17 cellular contexts compared by ENCODE assay signal in the genomic region with DNA sequence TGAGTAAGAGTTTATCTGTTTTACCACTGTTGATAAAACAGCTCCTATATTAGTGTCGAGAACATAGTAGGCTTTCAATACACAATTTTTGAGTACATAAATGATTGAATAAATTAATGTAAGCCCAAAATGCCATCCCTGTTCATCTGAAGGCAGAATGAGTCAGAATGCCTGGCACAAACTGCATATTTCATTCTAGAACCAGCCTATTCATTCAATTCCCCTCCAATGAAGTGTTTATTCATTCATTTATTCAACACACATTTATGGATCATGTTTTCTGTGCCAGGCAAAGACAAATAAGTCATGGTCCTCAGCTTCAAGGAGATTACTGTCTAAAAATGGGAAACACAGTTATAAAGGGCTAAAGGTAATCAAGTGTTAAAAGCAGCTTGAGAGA. TPM values are rescaled to one million over a fixed set of nuclear protein-coding genes. Genes with fewer than 3 reads are reported as not detected.
DNase-seq lines count a peak whose midpoint lies in the region; ATAC-seq lines count a peak whose summit lies in the region.
"Had no signal": no experiment of that assay in that cellular context is flagged by ENCODE, and none has a peak within 500 bp of the region (broad histone marks: within the 10 kb centered on the region; RNA-seq: fewer than 3 reads in every experiment).

No MANE protein-coding gene starts in this region.

- H3K9ac ChIP-seq in mesenchymal stem cell (ENCODE audit: low read length), result no peak overlapping the region

- no peak overlapping the region for H2BK5ac ChIP-seq in mesenchymal stem cell (ENCODE audit: low read depth, low read length, poor library complexity, severe bottlenecking)

- no CpG with 5 or more reads among the region's 1 CpG for WGBS in mesenchymal stem cell

- no peak overlapping the region for H2AK5ac ChIP-seq in mesenchymal stem cell (ENCODE audit: low read length, severe bottlenecking)

- no peak overlapping the region for H3K4me2 ChIP-seq in mesenchymal stem cell (ENCODE audit: low read length, poor library complexity, severe bottlenecking)

- H3K9me3 ChIP-seq in CD4-positive, CD25-positive, alpha-beta regulatory T cell (ENCODE audit: control insufficient read depth in 2 of 2, low read length in 2 of 2), result no peaks in the 10 kb centered on the region
- no peaks in the 10 kb centered on the region for H3K9me3 ChIP-seq in CD8-positive, alpha-beta memory T cell (ENCODE audit: low read length)
- H3K9me3 ChIP-seq in mesenchymal stem cell (ENCODE audit: control insufficient read depth, low read length), result no peaks in the 10 kb centered on the region
- H3K9me3 ChIP-seq: Caco-2 had no signal

- DNase-seq in CD4-positive, CD25-positive, alpha-beta regulatory T cell, result no peak
- no peak for DNase-seq in CD8-positive, alpha-beta memory T cell
- DNase-seq in astrocyte of the hippocampus (ENCODE audit: low read depth, low spot score) (peak; percentile 15), activated gamma-delta T cell (lab: John Stamatoyannopoulos, UW) (no peak), mesenchymal stem cell (no peak)
- no peak for DNase-seq in natural killer cell treated with Interleukin-12 subunit alpha and Interleukin-12 subunit beta and Interleukin-15 and Interleukin-18, amount 100 ng/mL, for 72 hours (ENCODE audit: low spot score)
- no peak for DNase-seq in activated CD8-positive, alpha-beta memory T cell treated with anti-CD3 and anti-CD28 coated beads, Interleukin-2, amount 50 U/mL, for 48 hours
- no peak for DNase-seq in stimulated activated CD4-positive, alpha-beta T cell treated with anti-CD3 and anti-CD28 coated beads, Interleukin-1b, Interleukin-23, amount 100 ng/mL, for 48 hours
- DNase-seq: Caco-2, DMS53, H7, Karpas-422, NCI-H1417, NCI-H2029 treated with DMSO at 0.1 percent for 48 hours, NCI-H510A treated with DMSO at 0.1 percent for 48 hours, SIG-M5 had no signal

- peaks cover 7 to 56% (median 23%) of the 10 kb centered on the region in 4 donors for H3K4me1 Mint-ChIP-seq in CD4-positive, CD25-positive, alpha-beta regulatory T cell
- peaks cover 28 to 59% (median 35%) of the 10 kb centered on the region in 3 donors for H3K4me1 Mint-ChIP-seq in CD8-positive, alpha-beta memory T cell
- peaks cover 47 to 51% of the 10 kb centered on the region in 2 donors for H3K4me1 Mint-ChIP-seq in natural killer cell treated with Interleukin-12 subunit alpha and Interleukin-12 subunit beta and Interleukin-15 and Interleukin-18, amount 100 ng/mL, for 72 hours (ENCODE audit: low read depth in 2 of 2)

- H3K36me3 ChIP-seq in CD4-positive, CD25-positive, alpha-beta regulatory T cell (ENCODE audit: control insufficient read depth, insufficient read depth, low read length), result no peaks in the 10 kb centered on the region
- no peaks in the 10 kb centered on the region for H3K36me3 ChIP-seq in CD8-positive, alpha-beta memory T cell (ENCODE audit: insufficient read depth, low read length)
- H3K36me3 ChIP-seq in mesenchymal stem cell (ENCODE audit: control insufficient read depth in 1 of 2, insufficient read depth in 2 of 2, low read depth in 1 of 2, low read length in 2 of 2), result no peaks in the 10 kb centered on the region

- H3K27me3 ChIP-seq in CD4-positive, CD25-positive, alpha-beta regulatory T cell (ENCODE audit: control insufficient read depth, insufficient read depth, low read length), result no peaks in the 10 kb centered on the region
- H3K27me3 ChIP-seq in CD8-positive, alpha-beta memory T cell (ENCODE audit: insufficient read depth, low read length, poor library complexity, severe bottlenecking), result no peaks in the 10 kb centered on the region
- H3K27me3 ChIP-seq in mesenchymal stem cell (ENCODE audit: control insufficient read depth in 1 of 2, insufficient read depth in 1 of 2, low read length in 2 of 2), result no peaks in the 10 kb centered on the region

- no peak overlapping the region for H2AFZ ChIP-seq in mesenchymal stem cell (ENCODE audit: low read depth, low read length)

- H3K27ac ChIP-seq in CD4-positive, CD25-positive, alpha-beta regulatory T cell (ENCODE audit: insufficient read depth, low read length, poor library complexity, severe bottlenecking), result no peak overlapping the region
- H3K27ac ChIP-seq in CD8-positive, alpha-beta memory T cell (ENCODE audit: low read depth, low read length), result no peak overlapping the region
- H3K27ac ChIP-seq in mesenchymal stem cell (ENCODE audit: low read length, poor library complexity, severe bottlenecking), result no peak overlapping the region

- no peak overlapping the region for H3K14ac ChIP-seq in mesenchymal stem cell (ENCODE audit: low read length in 2 of 2)

- H2BK12ac ChIP-seq in mesenchymal stem cell (ENCODE audit: low read length in 2 of 2), result no peak overlapping the region

- no peak overlapping the region for H3K4me3 Mint-ChIP-seq in CD4-positive, CD25-positive, alpha-beta regulatory T cell
- H3K4me3 Mint-ChIP-seq in CD8-positive, alpha-beta memory T cell, result no peak overlapping the region
- no peak overlapping the region for H3K4me3 Mint-ChIP-seq in natural killer cell treated with Interleukin-12 subunit alpha and Interleukin-12 subunit beta and Interleukin-15 and Interleukin-18, amount 100 ng/mL, for 72 hours

- H3K79me1 ChIP-seq in mesenchymal stem cell (replicated peaks; ENCODE audit: low read length, poor library complexity, severe bottlenecking), result no peaks in the 10 kb centered on the region

- CTCF ChIA-PET in CD8-positive, alpha-beta memory T cell (lab: Charles Lee), result interaction anchor here (1.2 to 2.5 kb wide), 2 partner anchors 185 to 259 kb away, joined by 3 to 7 read pairs; no protein-coding TSS in a partner anchor

- ATAC-seq in CD4-positive, CD25-positive, alpha-beta regulatory T cell (ENCODE audit: low read depth in 2 of 2), result no peak
- ATAC-seq in natural killer cell treated with Interleukin-12 subunit alpha and Interleukin-12 subunit beta and Interleukin-15 and Interleukin-18, amount 100 ng/mL, for 72 hours, result no peak
- ATAC-seq: HepG2 had no signal

- H3K18ac ChIP-seq in mesenchymal stem cell (ENCODE audit: low read depth in 1 of 2, low read length in 2 of 2), result no peak overlapping the region

- H3K27ac Mint-ChIP-seq in CD4-positive, CD25-positive, alpha-beta regulatory T cell, result peak overlapping the region in 2 of 3 donors; percentile 82 to 83
- peak overlapping the region in 5 of 8 donors; percentile 38 to 83 (median 58) for H3K27ac Mint-ChIP-seq in CD8-positive, alpha-beta memory T cell
- peak overlapping the region; percentile 13 to 89 for H3K27ac Mint-ChIP-seq in natural killer cell treated with Interleukin-12 subunit alpha and Interleukin-12 subunit beta and Interleukin-15 and Interleukin-18, amount 100 ng/mL, for 72 hours

- no peak overlapping the region for H4K8ac ChIP-seq in mesenchymal stem cell (ENCODE audit: low read length)

- no peaks in the 10 kb centered on the region for H3K36me3 Mint-ChIP-seq in CD4-positive, CD25-positive, alpha-beta regulatory T cell
- H3K36me3 Mint-ChIP-seq in CD8-positive, alpha-beta memory T cell, result no peaks in the 10 kb centered on the region
- peaks cover 4% of the 10 kb centered on the region for H3K36me3 Mint-ChIP-seq in natural killer cell treated with Interleukin-12 subunit alpha and Interleukin-12 subunit beta and Interleukin-15 and Interleukin-18, amount 100 ng/mL, for 72 hours

- H3K23ac ChIP-seq in mesenchymal stem cell (ENCODE audit: low read length in 2 of 2), result no peak overlapping the region

- H3K9me3 Mint-ChIP-seq in CD4-positive, CD25-positive, alpha-beta regulatory T cell, result no peaks in the 10 kb centered on the region
- no peaks in the 10 kb centered on the region for H3K9me3 Mint-ChIP-seq in CD8-positive, alpha-beta memory T cell
- H3K9me3 Mint-ChIP-seq in natural killer cell treated with Interleukin-12 subunit alpha and Interleukin-12 subunit beta and Interleukin-15 and Interleukin-18, amount 100 ng/mL, for 72 hours, result peaks cover 4% of the 10 kb centered on the region

- peaks cover 17% of the 10 kb centered on the region for H3K4me1 ChIP-seq in CD4-positive, CD25-positive, alpha-beta regulatory T cell (ENCODE audit: control insufficient read depth, insufficient read depth, low read length, poor library complexity, severe bottlenecking)
- H3K4me1 ChIP-seq in CD8-positive, alpha-beta memory T cell (ENCODE audit: insufficient read depth, low read length), result peaks cover 72% of the 10 kb centered on the region
- H3K4me1 ChIP-seq in mesenchymal stem cell (ENCODE audit: control insufficient read depth, insufficient read depth, low read depth, low read length), result peaks cover 8% of the 10 kb centered on the region

- H4K91ac ChIP-seq in mesenchymal stem cell (ENCODE audit: low read length), result no peak overlapping the region

- no peak overlapping the region for H2BK15ac ChIP-seq in mesenchymal stem cell (ENCODE audit: low read depth, poor library complexity, severe bottlenecking)

- no peak overlapping the region for H2BK120ac ChIP-seq in mesenchymal stem cell (ENCODE audit: low read depth, low read length)

- no peaks in the 10 kb centered on the region for H3K27me3 Mint-ChIP-seq in CD4-positive, CD25-positive, alpha-beta regulatory T cell
- no peaks in the 10 kb centered on the region for H3K27me3 Mint-ChIP-seq in CD8-positive, alpha-beta memory T cell
- H3K27me3 Mint-ChIP-seq in natural killer cell treated with Interleukin-12 subunit alpha and Interleukin-12 subunit beta and Interleukin-15 and Interleukin-18, amount 100 ng/mL, for 72 hours, result no peaks in the 10 kb centered on the region

- no peak overlapping the region for H3K4ac ChIP-seq in mesenchymal stem cell (ENCODE audit: low read depth in 1 of 2, low read length in 2 of 2)

- POLR2A ChIA-PET in CD8-positive, alpha-beta memory T cell (lab: Charles Lee), result no interaction called here

- H3K4me3 ChIP-seq in CD4-positive, CD25-positive, alpha-beta regulatory T cell (ENCODE audit: low read depth, low read length), result no peak overlapping the region
- H3K4me3 ChIP-seq in CD8-positive, alpha-beta memory T cell (ENCODE audit: low read length), result no peak overlapping the region
- no peak overlapping the region for H3K4me3 ChIP-seq in mesenchymal stem cell (ENCODE audit: insufficient read depth in 1 of 2, low read depth in 1 of 2, low read length in 2 of 2)

RNA-seq across cellular contexts. Expression of gene LCLAT1, which starts 22.8 kb away (rescaled TPM):
- 17.6 TPM for total RNA-seq in CD4-positive, CD25-positive, alpha-beta regulatory T cell
- polyA plus RNA-seq in CD4-positive, CD25-positive, alpha-beta regulatory T cell, result 10 to 100 TPM in 1 of 4 donors, 1 to 10 TPM in 3; 4.8 to 25.2 (median 7.6) TPM
- 10 to 100 TPM; 29.9 to 31.0 TPM for total RNA-seq in CD8-positive, alpha-beta memory T cell
- polyA plus RNA-seq in CD8-positive, alpha-beta memory T cell, result 18.0 TPM
- 10 to 100 TPM; 25.5 to 33.1 TPM for total RNA-seq in natural killer cell treated with Interleukin-12 subunit alpha and Interleukin-12 subunit beta and Interleukin-15 and Interleukin-18, amount 100 ng/mL, for 72 hours
- 10.0 TPM for polyA plus RNA-seq in mesenchymal stem cell (2013, experiment 1 of 2)
- polyA plus RNA-seq in mesenchymal stem cell (2013, experiment 2 of 2), result 10.0 TPM
